Comparison of ENCODE assay signal across 13 cellular contexts in genomic region chr11:126172596-126173038, GRCh38. TPM values are rescaled to one million over a fixed set of nuclear protein-coding genes. Genes with fewer than 3 reads are reported as not detected.
A peak's percentile ranks its signal among the peaks of the same experiment; 100 is the strongest.
DNase-seq lines count a peak whose midpoint lies in the region; ATAC-seq and TF ChIP-seq lines count a peak whose summit lies in the region.
"Had no signal": no experiment of that assay in that cellular context is flagged by ENCODE, and none has a peak within 500 bp of the region (broad histone marks: within the 10 kb centered on the region; RNA-seq: fewer than 3 reads in every experiment).

No MANE protein-coding gene starts in this region.

- no peak overlapping the region for H3K9ac ChIP-seq in GM23248

- ATAC-seq in left lobe of liver: peak; percentile 93

- no peaks in the 10 kb centered on the region for H3K36me3 Mint-ChIP-seq in activated CD4-positive, alpha-beta memory T cell treated with anti-CD3 and anti-CD28 coated beads for 36 hours

- H3K4me3 ChIP-seq in AG04450 (ENCODE audit: low read depth, low read length): no peak overlapping the region
- no peak overlapping the region for H3K4me3 ChIP-seq in GM23248
- H3K4me3 ChIP-seq in esophagus squamous epithelium: no peak overlapping the region
- H3K4me3 ChIP-seq: dorsolateral prefrontal cortex, tibial nerve had no signal

- H3F3A ChIP-seq in GM23248 (ENCODE audit: insufficient read depth): peaks cover 12% of the 10 kb centered on the region

- no peak for TF ChIP-seq CTCF in AG04450 (IDR thresholded peaks at IDR 0.05; ENCODE audit: low read depth, low read length)
- no peak for TF ChIP-seq CTCF in esophagus squamous epithelium (IDR thresholded peaks at IDR 0.05)

- DNase-seq in AG04450 (ENCODE audit: low read depth, low spot score) (peak; percentile 21), GM23248 (peak; percentile 85), SKM-1 (lab: John Stamatoyannopoulos, UW; ENCODE audit: unreplicated experiment) (peak; percentile 3), left lobe of liver (ENCODE audit: low spot score) (peak; percentile 84), esophagus squamous epithelium (lab: John Stamatoyannopoulos, UW) (no peak), T-helper 1 cell (no peak)
- DNase-seq in activated CD4-positive, alpha-beta memory T cell treated with anti-CD3 and anti-CD28 coated beads for 36 hours: no peak
- no peak for DNase-seq in stimulated activated CD4-positive, alpha-beta T cell treated with anti-CD3 and anti-CD28 coated beads, Interleukin-4, amount 100 ng/mL, for 4 hours
- DNase-seq: aorta; dorsolateral prefrontal cortex; glutamatergic neuron; stimulated activated CD4-positive, alpha-beta T cell treated with anti-CD3 and anti-CD28 coated beads, Interleukin-15, amount 100 ng/mL, for 24 hours had no signal

- H3K36me3 ChIP-seq in GM23248 (ENCODE audit: low read depth) (no peaks in the 10 kb centered on the region), esophagus squamous epithelium (no peaks in the 10 kb centered on the region)
- H3K36me3 ChIP-seq: tibial nerve had no signal

- CTCF ChIA-PET in AG04450 (lab: Charles Lee): no interaction called here
- CTCF ChIA-PET in activated CD4-positive, alpha-beta memory T cell treated with anti-CD3 and anti-CD28 coated beads for 36 hours (lab: Charles Lee): no interaction called here

- H3K9me3 ChIP-seq in AG04450 (ENCODE audit: control insufficient read depth, insufficient read depth, low read length): no peaks in the 10 kb centered on the region; the same call in 1 of the 2 replicates
- no peaks in the 10 kb centered on the region for H3K9me3 ChIP-seq in GM23248 (ENCODE audit: low read depth)
- no peaks in the 10 kb centered on the region for H3K9me3 ChIP-seq in esophagus squamous epithelium
- H3K9me3 ChIP-seq: tibial nerve had no signal

- H2AFZ ChIP-seq in GM23248: peak overlapping the region; percentile 76

- H3K27me3 Mint-ChIP-seq in activated CD4-positive, alpha-beta memory T cell treated with anti-CD3 and anti-CD28 coated beads for 36 hours: peaks cover 16% of the 10 kb centered on the region

- in situ Hi-C loops in GM23248 (cut with MboI): no loop called here

- H3K27me3 ChIP-seq in AG04450 (ENCODE audit: control insufficient read depth, insufficient read depth, low read length): peaks cover 14% of the 10 kb centered on the region
- H3K27me3 ChIP-seq in GM23248 (replicated peaks; ENCODE audit: insufficient read depth): no peaks in the 10 kb centered on the region
- no peaks in the 10 kb centered on the region for H3K27me3 ChIP-seq in esophagus squamous epithelium
- H3K27me3 ChIP-seq: dorsolateral prefrontal cortex, tibial nerve had no signal

- POLR2A ChIA-PET in AG04450 (lab: Yijun Ruan, JAX): interaction anchor here (1.0 kb wide), 2 partner anchors 15 to 19 kb away, joined by 3 read pairs; no protein-coding TSS in a partner anchor
- POLR2A ChIA-PET in activated CD4-positive, alpha-beta memory T cell treated with anti-CD3 and anti-CD28 coated beads for 36 hours (lab: Charles Lee): no interaction called here

- TF ChIP-seq POLR2A in esophagus squamous epithelium (IDR thresholded peaks at IDR 0.05): no peak

- intact Hi-C loops in esophagus squamous epithelium (cut with DNase I): no loop called here
- intact Hi-C loops in activated CD4-positive, alpha-beta memory T cell treated with anti-CD3 and anti-CD28 coated beads for 36 hours (cut with micrococcal nuclease): no loop called here

- H3K4me2 ChIP-seq in GM23248 (ENCODE audit: unreplicated experiment): peak overlapping the region; percentile 5

- H3K27ac ChIP-seq in AG04450 (ENCODE audit: low read depth, low read length): no peak overlapping the region
- peak overlapping the region; percentile 38 for H3K27ac ChIP-seq in GM23248
- no peak overlapping the region for H3K27ac ChIP-seq in esophagus squamous epithelium
- H3K27ac ChIP-seq: dorsolateral prefrontal cortex had no signal

- no peaks in the 10 kb centered on the region for H4K20me1 ChIP-seq in GM23248 (ENCODE audit: insufficient read depth)

- H3K27ac Mint-ChIP-seq in activated CD4-positive, alpha-beta memory T cell treated with anti-CD3 and anti-CD28 coated beads for 36 hours: no peak overlapping the region

- H3K79me2 ChIP-seq in GM23248 (ENCODE audit: insufficient read depth): no peaks in the 10 kb centered on the region

- no peaks in the 10 kb centered on the region for H3K9me2 ChIP-seq in GM23248 (ENCODE audit: insufficient read depth)

- 11 to 23% methylated on average over 8 of the region's 8 CpGs for WGBS in GM23248 (ENCODE audit: low coverage in 1 of 2, low lambda C conversion rate in 2 of 2, missing lambda C conversion rate in 2 of 2), 2 experiments
- WGBS in esophagus squamous epithelium, 2 donors: 50 to 67% methylated on average over 2 to 3 of the region's 8 CpGs

- H3K4me1 ChIP-seq in GM23248 (ENCODE audit: insufficient read depth) (peaks cover 23% of the 10 kb centered on the region), esophagus squamous epithelium (peaks cover 0 to 18% (median 10%) of the 10 kb centered on the region in 3 donors)

- H3K4me1 Mint-ChIP-seq in activated CD4-positive, alpha-beta memory T cell treated with anti-CD3 and anti-CD28 coated beads for 36 hours (ENCODE audit: low read depth): no peaks in the 10 kb centered on the region

- H3K9me3 Mint-ChIP-seq in activated CD4-positive, alpha-beta memory T cell treated with anti-CD3 and anti-CD28 coated beads for 36 hours: no peaks in the 10 kb centered on the region

- no peak overlapping the region for H3K4me3 Mint-ChIP-seq in activated CD4-positive, alpha-beta memory T cell treated with anti-CD3 and anti-CD28 coated beads for 36 hours

RNA-seq across cellular contexts. Expression of gene RPUSD4, which starts 38.8 kb away (rescaled TPM):
- polyA plus RNA-seq in AG04450 (2011; rRNA removed) (22.0 and 24.9 TPM in 2 replicates), GM23248 (2016; fragmentation: Nextera tagmentation; extraction: Ambion mirVana) (12.0 and 12.1 TPM in 2 replicates)
- polyA minus RNA-seq in AG04450 (2011; rRNA and poly(A)+ RNA removed): 48.9 and 52.4 TPM in 2 replicates
- total RNA-seq in GM23248 (2014; rRNA removed; shearing (Covaris generic)): 21.3 and 25.4 TPM in 2 replicates
- total RNA-seq in left lobe of liver (17.0 TPM), esophagus squamous epithelium (10 to 100 TPM; 11.7 to 28.6 (median 18.4) TPM)
- total RNA-seq in activated CD4-positive, alpha-beta memory T cell treated with anti-CD3 and anti-CD28 coated beads for 36 hours: 10 to 100 TPM; 32.4 to 34.1 TPM

RNA-seq across cellular contexts. Expression of gene FAM118B, which starts 39.0 kb away (rescaled TPM):
- polyA plus RNA-seq in AG04450 (2011; rRNA removed): 29.5 and 36.7 TPM in 2 replicates
- 13.4 and 17.7 TPM in 2 replicates for polyA minus RNA-seq in AG04450 (2011; rRNA and poly(A)+ RNA removed)
- 23.1 and 25.4 TPM in 2 replicates for total RNA-seq in GM23248 (2014; rRNA removed; shearing (Covaris generic))
- polyA plus RNA-seq in GM23248 (2016; fragmentation: Nextera tagmentation; extraction: Ambion mirVana): 29.5 and 30.5 TPM in 2 replicates
- 4.8 TPM for total RNA-seq in left lobe of liver
- 10 to 100 TPM in 3 of 4 donors, 1 to 10 TPM in 1; 6.5 to 18.5 (median 13.6) TPM for total RNA-seq in esophagus squamous epithelium
- 1 to 10 TPM; 8.0 to 9.7 TPM for total RNA-seq in activated CD4-positive, alpha-beta memory T cell treated with anti-CD3 and anti-CD28 coated beads for 36 hours

Comparison
In these comparisons a context has a peak if more than half of its experiments do, and no peak if none do; other contexts are left out.
1. DNase-seq: peak in AG04450 (single experiment), GM23248 (single experiment), SKM-1 (single experiment) and left lobe of liver (single experiment); none in esophagus squamous epithelium (single experiment), activated CD4-positive, alpha-beta memory T cell treated with anti-CD3 and anti-CD28 coated beads for 36 hours (single experiment), T-helper 1 cell (0 of 5) and stimulated activated CD4-positive, alpha-beta T cell treated with anti-CD3 and anti-CD28 coated beads, Interleukin-4, amount 100 ng/mL, for 4 hours (0 of 2).